In genomic region chr16:22813946-22814325, GRCh38 we compare ENCODE assay signal across 1 cellular context.
TF ChIP-seq lines count a peak whose summit lies in the region.

Gene HS3ST2, plus strand, starts transcription at chr16:22814162. Its CDS starts 449 bp downstream, at chr16:22814611.

TF ChIP-seq in HEK293, 187 proteins besides CTCF, POLR2A, EP300 and RAD21 (continued from another document):
- no peak for TF ChIP-seq REST (tag by site-specific recombination; IDR thresholded peaks at IDR 0.05)
- TF ChIP-seq ZNF174 (tag by site-specific recombination; IDR thresholded peaks at IDR 0.05): no peak
